In genomic region chr19:38838208-38838985, GRCh38 we compare ENCODE assay signal across 8 cellular contexts. TPM values are rescaled to one million over a fixed set of nuclear protein-coding genes. Genes with fewer than 3 reads are reported as not detected.
A peak's percentile ranks its signal among the peaks of the same experiment; 100 is the strongest.
DNase-seq lines count a peak whose midpoint lies in the region; ATAC-seq and TF ChIP-seq lines count a peak whose summit lies in the region.

No MANE protein-coding gene starts in this region.

- H3K4me1 ChIP-seq in KMS-11 (ENCODE audit: low read depth, poor library complexity, severe bottlenecking) (peaks cover 2% of the 10 kb centered on the region), left lung (peaks cover 0 to 7% of the 10 kb centered on the region in 2 donors)

- H3K36me3 ChIP-seq in KMS-11 (ENCODE audit: insufficient read depth) (peaks cover 28% of the 10 kb centered on the region; the same call in 1 of the 2 replicates), left lung (peaks cover 3 to 89% of the 10 kb centered on the region in 2 donors)

- peaks cover 19% of the 10 kb centered on the region; the same call in 1 of the 2 replicates for H3K79me2 ChIP-seq in KMS-11 (ENCODE audit: insufficient read depth, low read depth)

- H3K27ac ChIP-seq in KMS-11: 0 out of 2 replicates have a peak overlapping the region, but pooled peaks have one; percentile 6
- H3K27ac ChIP-seq in left lung: peak overlapping the region in 1 of 2 donors; percentile 42

- DNase-seq in activated T-cell treated with anti-CD3 and anti-CD28 coated beads, Interleukin-2, amount 50 U/mL, for 48 hours: peak; percentile 70 to 77
- no peak for DNase-seq in left lung
- DNase-seq in stimulated activated CD8-positive, alpha-beta memory T cell treated with anti-CD3 and anti-CD28 coated beads, Interleukin-15, amount 100 ng/mL, for 4 hours (ENCODE audit: low read depth in 2 of 2): peak; percentile 21 to 65
- no peak for DNase-seq in globus pallidus (ENCODE audit: low spot score)
- no peak for DNase-seq in midbrain (lab: John Stamatoyannopoulos, UW)

- H3K4me3 ChIP-seq in KMS-11 (IDR thresholded peaks at IDR 0.05; ENCODE audit: insufficient read depth, low read depth, low read length) (no peak overlapping the region), left lung (no peak overlapping the region)

- H3K27me3 ChIP-seq in KMS-11 (ENCODE audit: insufficient read depth, low read depth) (no peaks in the 10 kb centered on the region; the same call in 1 of the 2 replicates), left lung (no peaks in the 10 kb centered on the region)

- no peak overlapping the region for H3K4me2 ChIP-seq in KMS-11

- ATAC-seq in left lung: peak; percentile 45
- ATAC-seq in GM18858 (IDR thresholded peaks at IDR 0.05; ENCODE audit: unreplicated experiment): no peak
- no peak for ATAC-seq in HG02852 (IDR thresholded peaks at IDR 0.05; ENCODE audit: unreplicated experiment)

- H3K9me3 ChIP-seq in left lung: no peaks in the 10 kb centered on the region

- H2AFZ ChIP-seq in KMS-11 (ENCODE audit: low read depth): no peak overlapping the region

- H4K20me1 ChIP-seq in KMS-11 (ENCODE audit: insufficient read depth): no peaks in the 10 kb centered on the region

- H3K9ac ChIP-seq in KMS-11: no peak overlapping the region

- TF ChIP-seq CTCF in KMS-11 (conservative IDR thresholded peaks at IDR 0.05; ENCODE audit: low read depth, low read length): no peak
- no peak for TF ChIP-seq CTCF in left lung (IDR thresholded peaks at IDR 0.05)

- intact Hi-C loops in left lung (cut with DNase I): no loop called here

RNA-seq across cellular contexts. Expression of gene ECH1, which starts 6.8 kb away (rescaled TPM):
- total RNA-seq in left lung: 100 to 1,000 TPM; 154 to 185 TPM

RNA-seq across cellular contexts. Expression of gene HNRNPL, which starts 11.4 kb away (rescaled TPM):
- 100 to 1,000 TPM; 252 to 321 TPM for total RNA-seq in left lung

RNA-seq across cellular contexts. Expression of gene LGALS4, which starts 25.7 kb away (rescaled TPM):
- total RNA-seq in left lung: 1 to 10 TPM in 1 of 2 donors, under 1 TPM in 1; 0.64 to 1.5 TPM

RNA-seq across cellular contexts. Expression of gene RINL, which starts 39.7 kb away (rescaled TPM):
- 10 to 100 TPM in 1 of 2 donors, 1 to 10 TPM in 1; 8.6 to 10.8 TPM for total RNA-seq in left lung

RNA-seq across cellular contexts. Expression of gene LGALS7B, which starts 49.4 kb away (rescaled TPM):
- total RNA-seq in left lung: not detected

Comparison
In these comparisons a context has a peak if more than half of its experiments do, and no peak if none do; other contexts are left out.
1. DNase-seq: peak in activated T-cell treated with anti-CD3 and anti-CD28 coated beads, Interleukin-2, amount 50 U/mL, for 48 hours (2 of 2) and stimulated activated CD8-positive, alpha-beta memory T cell treated with anti-CD3 and anti-CD28 coated beads, Interleukin-15, amount 100 ng/mL, for 4 hours (2 of 2); none in left lung (0 of 2), globus pallidus (single experiment) and midbrain (single experiment).